In genomic region chr1:4312024-4312423, GRCh38 we compare ENCODE assay signal across 26 cellular contexts.
"Had no signal": no experiment of that assay in that cellular context is flagged by ENCODE, and none has a peak within 500 bp of the region (broad histone marks: within the 10 kb centered on the region; RNA-seq: fewer than 3 reads in every experiment).

No MANE protein-coding gene starts in this region.

- H3K9me3 ChIP-seq: SK-N-SH had no signal

- H3K27ac Mint-ChIP-seq: activated B cell treated with CpG ODN at 0.5 μM for 24 hours; activated CD4-positive, alpha-beta memory T cell treated with anti-CD3 and anti-CD28 coated beads, Interleukin-2, amount 10 ng/mL, durations not matched to agents 7 days and 5 days; activated T-helper 17 cell treated with anti-CD3 and anti-CD28 coated beads, Interleukin-2, amount 50 U/mL, for 72 hours; T-helper 17 cell had no signal

- H3K36me3 ChIP-seq: Peyer's patch, SJCRH30 had no signal

- H3K4me1 ChIP-seq: Peyer's patch, SJCRH30 had no signal

- H3K27me3 Mint-ChIP-seq: activated B cell treated with CpG ODN at 0.5 μM for 24 hours; activated CD4-positive, alpha-beta memory T cell treated with anti-CD3 and anti-CD28 coated beads, Interleukin-2, amount 10 ng/mL, durations not matched to agents 7 days and 5 days had no signal

- H3K9ac ChIP-seq: SK-N-SH had no signal

- H3K4me3 Mint-ChIP-seq: activated B cell treated with CpG ODN at 0.5 μM for 24 hours; activated CD4-positive, alpha-beta memory T cell treated with anti-CD3 and anti-CD28 coated beads, Interleukin-2, amount 10 ng/mL, durations not matched to agents 7 days and 5 days; activated T-helper 17 cell treated with anti-CD3 and anti-CD28 coated beads, Interleukin-2, amount 50 U/mL, for 72 hours; central memory CD8-positive, alpha-beta T cell; T-helper 17 cell had no signal

- H3K9me2 ChIP-seq: SK-N-SH had no signal

- DNase-seq: activated B cell treated with CpG ODN at 0.5 μM for 24 hours; activated CD4-positive, alpha-beta memory T cell treated with anti-CD3 and anti-CD28 coated beads, Interleukin-2, amount 10 ng/mL, durations not matched to agents 7 days and 5 days; activated CD4-positive, alpha-beta T cell treated with anti-CD3 and anti-CD28 coated beads for 1 hour; activated CD4-positive, alpha-beta T cell treated with anti-CD3 and anti-CD28 coated beads, Interleukin-2, amount 50 U/mL, for 1 hour; activated naive CD4-positive, alpha-beta T cell treated with anti-CD3 and anti-CD28 coated beads, Interleukin-2, amount 50 U/mL, for 16 hours; activated T-cell treated with anti-CD3 and anti-CD28 coated beads for 4 hours; activated T-cell treated with anti-CD3 and anti-CD28 coated beads, Interleukin-2, amount 50 U/mL, for 48 hours; aorta; KG1; NCI-H1048; NCI-H146; NCI-H187 treated with DMSO at 0.1 percent for 48 hours; NCI-H2171; NCI-H2227 treated with DMSO at 0.1 percent for 48 hours; NCI-H446 treated with DMSO at 0.1 percent for 48 hours; NCI-H526; NCI-H774; Peyer's patch; Right ventricle myocardium superior; SJCRH30; SK-N-SH; T-helper 17 cell; T-helper 9 cell had no signal

- H3K4me3 ChIP-seq: Peyer's patch, SJCRH30 had no signal

- H3K4me2 ChIP-seq: SK-N-SH had no signal

- H3K27ac ChIP-seq: Peyer's patch, RWPE1, SJCRH30 had no signal

- H3K4me1 Mint-ChIP-seq: activated B cell treated with CpG ODN at 0.5 μM for 24 hours; activated CD4-positive, alpha-beta memory T cell treated with anti-CD3 and anti-CD28 coated beads, Interleukin-2, amount 10 ng/mL, durations not matched to agents 7 days and 5 days; activated T-helper 17 cell treated with anti-CD3 and anti-CD28 coated beads, Interleukin-2, amount 50 U/mL, for 72 hours; central memory CD8-positive, alpha-beta T cell; T-helper 17 cell had no signal

- H3K27me3 ChIP-seq: Peyer's patch had no signal
